Comparison of ENCODE assay signal across 16 cellular contexts in genomic region chr15:28919679-28920655, GRCh38. TPM values are rescaled to one million over a fixed set of nuclear protein-coding genes. Genes with fewer than 3 reads are reported as not detected.
DNase-seq lines count a peak whose midpoint lies in the region; ATAC-seq and TF ChIP-seq lines count a peak whose summit lies in the region.
"Had no signal": no experiment of that assay in that cellular context is flagged by ENCODE, and none has a peak within 500 bp of the region (broad histone marks: within the 10 kb centered on the region; RNA-seq: fewer than 3 reads in every experiment).

No MANE protein-coding gene starts in this region.

- ATAC-seq in CD4-positive, CD25-positive, alpha-beta regulatory T cell (ENCODE audit: low read depth in 2 of 2) = no peak
- peak; percentile 54 for ATAC-seq in activated CD8-positive, alpha-beta T cell treated with anti-CD3 and anti-CD28 coated beads, Interleukin-2, amount 10 ng/mL, durations not matched to agents 7 days and 5 days
- ATAC-seq in naive thymus-derived CD8-positive, alpha-beta T cell = peak; percentile 41 to 55
- ATAC-seq: esophagus mucosa, right lobe of liver had no signal

- H3K9me3 ChIP-seq in CD4-positive, CD25-positive, alpha-beta regulatory T cell (ENCODE audit: control insufficient read depth in 2 of 2, low read length in 2 of 2) = no peaks in the 10 kb centered on the region
- no peaks in the 10 kb centered on the region for H3K9me3 ChIP-seq in A673 (ENCODE audit: low read depth, low read length, poor library complexity, severe bottlenecking)
- H3K9me3 ChIP-seq: right lobe of liver, thyroid gland had no signal

- BruUV-seq in A673 (replicated peaks; lab: Mats Ljungman, UMichigan) = no TSS peak

- no peak for DNase-seq in CD4-positive, CD25-positive, alpha-beta regulatory T cell
- peak; percentile 22 for DNase-seq in D341Med (ENCODE audit: low spot score)
- DNase-seq in activated CD8-positive, alpha-beta T cell treated with anti-CD3 and anti-CD28 coated beads, Interleukin-2, amount 10 ng/mL, durations not matched to agents 7 days and 5 days = peak; percentile 56
- peak in 3 of 10 donors; percentile 27 to 48 (median 29) for DNase-seq in naive thymus-derived CD8-positive, alpha-beta T cell
- no peak for DNase-seq in 8988T
- no peak for DNase-seq in C1 segment of cervical spinal cord (lab: John Stamatoyannopoulos, UW)
- DNase-seq in A673 (ENCODE audit: low spot score) = no peak
- DNase-seq: mesenchymal stem cell, NCI-H187 treated with DMSO at 0.1 percent for 48 hours, nucleus accumbens, right lobe of liver had no signal

- intact Hi-C loops in A673 (cut with micrococcal nuclease; ENCODE audit: unreplicated experiment) = no loop called here

- POLR2A ChIA-PET in activated CD8-positive, alpha-beta T cell treated with anti-CD3 and anti-CD28 coated beads, Interleukin-2, amount 10 ng/mL, durations not matched to agents 7 days and 5 days (lab: Charles Lee) = interaction anchor here (0.6 to 1.2 kb wide), 3 partner anchors 32 to 54 kb away, joined by 3 read pairs; no protein-coding TSS in a partner anchor
- POLR2A ChIA-PET in naive thymus-derived CD8-positive, alpha-beta T cell (lab: Charles Lee) = interaction anchor here (0.6 to 6.0 kb wide), 13 partner anchors 11 to 58 kb away, joined by 3 to 62 read pairs (median 5); partner anchors contain the start of gene APBA2
- POLR2A ChIA-PET in A673 (lab: Charles Lee; ENCODE audit: low non-redundant PET) = no interaction called here

- no peaks in the 10 kb centered on the region for H3K27me3 ChIP-seq in CD4-positive, CD25-positive, alpha-beta regulatory T cell (ENCODE audit: control insufficient read depth, insufficient read depth, low read length)
- no peaks in the 10 kb centered on the region for H3K27me3 ChIP-seq in A673 (replicated peaks; ENCODE audit: insufficient read depth, low read depth, low read length, poor library complexity)
- H3K27me3 ChIP-seq: right lobe of liver, SJSA1, thyroid gland had no signal

- peak overlapping the region in 2 of 3 donors; percentile 31 to 53 for H3K27ac Mint-ChIP-seq in CD4-positive, CD25-positive, alpha-beta regulatory T cell
- peak overlapping the region; percentile 75 for H3K27ac Mint-ChIP-seq in activated CD8-positive, alpha-beta T cell treated with anti-CD3 and anti-CD28 coated beads, Interleukin-2, amount 10 ng/mL, durations not matched to agents 7 days and 5 days
- peak overlapping the region; percentile 78 to 93 (median 90) for H3K27ac Mint-ChIP-seq in naive thymus-derived CD8-positive, alpha-beta T cell
- H3K27ac Mint-ChIP-seq: dendritic cell treated with granulocyte-macrophage colony-stimulating factor and Interleukin-4, amounts not matched to agents 40 ng/mL and 50 ng/mL, for 4 days had no signal

- H3K4me1 ChIP-seq in CD4-positive, CD25-positive, alpha-beta regulatory T cell (ENCODE audit: control insufficient read depth, insufficient read depth, low read length, poor library complexity, severe bottlenecking) = no peaks in the 10 kb centered on the region
- no peaks in the 10 kb centered on the region for H3K4me1 ChIP-seq in A673 (ENCODE audit: insufficient read depth, low read length, poor library complexity, severe bottlenecking)
- H3K4me1 ChIP-seq: right lobe of liver, SJSA1, thyroid gland had no signal

- H3K27ac ChIP-seq in CD4-positive, CD25-positive, alpha-beta regulatory T cell (ENCODE audit: insufficient read depth, low read length, poor library complexity, severe bottlenecking) = no peak overlapping the region
- no peak overlapping the region for H3K27ac ChIP-seq in A673 (ENCODE audit: low read depth, low read length, poor library complexity, severe bottlenecking)
- H3K27ac ChIP-seq: right lobe of liver, SJSA1, thyroid gland had no signal

- H3K4me1 Mint-ChIP-seq in CD4-positive, CD25-positive, alpha-beta regulatory T cell = peaks cover 0 to 62% (median 13%) of the 10 kb centered on the region in 4 donors
- peaks cover 56% of the 10 kb centered on the region for H3K4me1 Mint-ChIP-seq in activated CD8-positive, alpha-beta T cell treated with anti-CD3 and anti-CD28 coated beads, Interleukin-2, amount 10 ng/mL, durations not matched to agents 7 days and 5 days (ENCODE audit: low read depth)
- peaks cover 46 to 73% (median 67%) of the 10 kb centered on the region in 4 donors for H3K4me1 Mint-ChIP-seq in naive thymus-derived CD8-positive, alpha-beta T cell

- H3K36me3 ChIP-seq in CD4-positive, CD25-positive, alpha-beta regulatory T cell (ENCODE audit: control insufficient read depth, insufficient read depth, low read length) = peaks cover 3% of the 10 kb centered on the region
- no peaks in the 10 kb centered on the region for H3K36me3 ChIP-seq in A673 (ENCODE audit: insufficient read depth, low read length, poor library complexity, severe bottlenecking)
- H3K36me3 ChIP-seq: right lobe of liver, thyroid gland had no signal

- no peak overlapping the region for H3K4me3 ChIP-seq in CD4-positive, CD25-positive, alpha-beta regulatory T cell (ENCODE audit: low read depth, low read length)
- H3K4me3 ChIP-seq in A673 (ENCODE audit: low read depth, low read length, poor library complexity, severe bottlenecking) = no peak overlapping the region
- H3K4me3 ChIP-seq: right lobe of liver, SJSA1, thyroid gland had no signal

- peaks cover 0 to 2% (median 0%) of the 10 kb centered on the region in 7 donors for H3K9me3 Mint-ChIP-seq in CD4-positive, CD25-positive, alpha-beta regulatory T cell
- no peaks in the 10 kb centered on the region for H3K9me3 Mint-ChIP-seq in activated CD8-positive, alpha-beta T cell treated with anti-CD3 and anti-CD28 coated beads, Interleukin-2, amount 10 ng/mL, durations not matched to agents 7 days and 5 days (ENCODE audit: insufficient read depth)
- no peaks in the 10 kb centered on the region for H3K9me3 Mint-ChIP-seq in naive thymus-derived CD8-positive, alpha-beta T cell
- H3K9me3 Mint-ChIP-seq: dendritic cell treated with granulocyte-macrophage colony-stimulating factor and Interleukin-4, amounts not matched to agents 40 ng/mL and 50 ng/mL, for 4 days had no signal

- CTCF ChIA-PET in activated CD8-positive, alpha-beta T cell treated with anti-CD3 and anti-CD28 coated beads, Interleukin-2, amount 10 ng/mL, durations not matched to agents 7 days and 5 days (lab: Charles Lee) = interaction anchor here (0.7 to 4.6 kb wide), 11 partner anchors 10 to 170 kb away, joined by 3 to 46 read pairs (median 4); partner anchors contain the start of gene APBA2
- CTCF ChIA-PET in A673 (lab: Charles Lee) = interaction anchor here (0.6 kb wide), 1 partner anchor 18 kb away, joined by 4 read pairs; no protein-coding TSS in a partner anchor

- H3K4me3 Mint-ChIP-seq in CD4-positive, CD25-positive, alpha-beta regulatory T cell = peak overlapping the region in 2 of 4 donors; percentile 32 to 36
- H3K4me3 Mint-ChIP-seq in activated CD8-positive, alpha-beta T cell treated with anti-CD3 and anti-CD28 coated beads, Interleukin-2, amount 10 ng/mL, durations not matched to agents 7 days and 5 days = peak overlapping the region; percentile 71
- H3K4me3 Mint-ChIP-seq in naive thymus-derived CD8-positive, alpha-beta T cell = peak overlapping the region; percentile 75 to 90 (median 81)
- H3K4me3 Mint-ChIP-seq: dendritic cell treated with granulocyte-macrophage colony-stimulating factor and Interleukin-4, amounts not matched to agents 40 ng/mL and 50 ng/mL, for 4 days had no signal

- TF ChIP-seq CTCF in A673 (conservative IDR thresholded peaks at IDR 0.05; ENCODE audit: low read depth, low read length) = no peak

- peaks cover 13% of the 10 kb centered on the region for H3K36me3 Mint-ChIP-seq in CD4-positive, CD25-positive, alpha-beta regulatory T cell
- peaks cover 29% of the 10 kb centered on the region for H3K36me3 Mint-ChIP-seq in activated CD8-positive, alpha-beta T cell treated with anti-CD3 and anti-CD28 coated beads, Interleukin-2, amount 10 ng/mL, durations not matched to agents 7 days and 5 days (ENCODE audit: low read depth)
- peaks cover 0 to 33% (median 11%) of the 10 kb centered on the region in 3 donors for H3K36me3 Mint-ChIP-seq in naive thymus-derived CD8-positive, alpha-beta T cell

- no peaks in the 10 kb centered on the region for H3K27me3 Mint-ChIP-seq in CD4-positive, CD25-positive, alpha-beta regulatory T cell
- no peaks in the 10 kb centered on the region for H3K27me3 Mint-ChIP-seq in activated CD8-positive, alpha-beta T cell treated with anti-CD3 and anti-CD28 coated beads, Interleukin-2, amount 10 ng/mL, durations not matched to agents 7 days and 5 days (ENCODE audit: low read depth)
- H3K27me3 Mint-ChIP-seq in naive thymus-derived CD8-positive, alpha-beta T cell = no peaks in the 10 kb centered on the region

RNA-seq across cellular contexts. Expression of gene APBA2, which starts 34.2 kb away (rescaled TPM):
- 13.9 TPM for total RNA-seq in CD4-positive, CD25-positive, alpha-beta regulatory T cell
- polyA plus RNA-seq in CD4-positive, CD25-positive, alpha-beta regulatory T cell = 10 to 100 TPM in 2 of 4 donors, 1 to 10 TPM in 2; 8.6 to 24.2 (median 15.5) TPM
- total RNA-seq in activated CD8-positive, alpha-beta T cell treated with anti-CD3 and anti-CD28 coated beads, Interleukin-2, amount 10 ng/mL, durations not matched to agents 7 days and 5 days = 10 to 100 TPM; 29.5 TPM
- 100 to 1,000 TPM; 206 to 216 TPM for total RNA-seq in naive thymus-derived CD8-positive, alpha-beta T cell
- polyA plus RNA-seq in naive thymus-derived CD8-positive, alpha-beta T cell = 100 to 1,000 TPM in 1 of 3 donors, 10 to 100 TPM in 2; 75.5 to 164 (median 95.1) TPM
- 11.7 and 12.9 TPM in 2 replicates for total RNA-seq in A673 (2021)
- total RNA-seq: HT-29 had no signal

Comparison
In these comparisons a context has a peak if more than half of its experiments do, and no peak if none do; other contexts are left out.
1. ATAC-seq: peak in activated CD8-positive, alpha-beta T cell treated with anti-CD3 and anti-CD28 coated beads, Interleukin-2, amount 10 ng/mL, durations not matched to agents 7 days and 5 days (single experiment) and naive thymus-derived CD8-positive, alpha-beta T cell (2 of 2); none in CD4-positive, CD25-positive, alpha-beta regulatory T cell (0 of 2).
2. DNase-seq: peak in D341Med (single experiment) and activated CD8-positive, alpha-beta T cell treated with anti-CD3 and anti-CD28 coated beads, Interleukin-2, amount 10 ng/mL, durations not matched to agents 7 days and 5 days (single experiment); none in CD4-positive, CD25-positive, alpha-beta regulatory T cell (0 of 3), 8988T (single experiment), C1 segment of cervical spinal cord (0 of 14) and A673 (single experiment).
3. RNA of gene APBA2, which starts 34.2 kb away (total RNA-seq): 206 to 216 TPM in naive thymus-derived CD8-positive, alpha-beta T cell; 29.5 TPM in activated CD8-positive, alpha-beta T cell treated with anti-CD3 and anti-CD28 coated beads, Interleukin-2, amount 10 ng/mL, durations not matched to agents 7 days and 5 days, 13.9 TPM in CD4-positive, CD25-positive, alpha-beta regulatory T cell (single experiment) and 11.7 to 12.9 TPM in A673; every median in the first group is over 4 times any median in the second.
4. Peak in every context shown above with its lines, with median percentiles within 50 percentile points of each other: H3K27ac Mint-ChIP-seq.